9 cellular contexts compared by ENCODE assay signal in the genomic region with DNA sequence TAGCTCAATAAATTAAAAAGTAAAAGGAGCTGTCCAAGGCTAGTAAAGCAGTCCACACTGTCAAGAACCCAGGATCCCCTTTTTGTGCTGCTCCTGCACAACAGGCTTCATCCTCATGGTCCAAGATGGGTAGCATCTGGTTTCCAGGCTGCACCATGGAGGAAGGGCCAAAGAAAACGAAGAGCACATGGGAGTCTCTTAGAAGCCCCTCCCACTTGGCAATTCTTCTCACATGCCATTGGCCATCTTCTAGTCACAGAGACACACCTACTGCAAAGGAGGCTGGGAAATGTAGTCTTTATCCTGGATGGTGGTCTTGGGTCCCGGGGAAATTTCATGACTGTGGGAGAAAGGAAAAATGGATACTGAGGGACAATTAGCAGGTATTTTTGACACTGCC. TPM values are rescaled to one million over a fixed set of nuclear protein-coding genes. Genes with fewer than 3 reads are reported as not detected.
DNase-seq lines count a peak whose midpoint lies in the region; ATAC-seq, FAIRE-seq and TF ChIP-seq lines count a peak whose summit lies in the region.
"Had no signal": no experiment of that assay in that cellular context is flagged by ENCODE, and none has a peak within 500 bp of the region (broad histone marks: within the 10 kb centered on the region; RNA-seq: fewer than 3 reads in every experiment).

No MANE protein-coding gene starts in this region.

- H3K9ac ChIP-seq in adipocyte (ENCODE audit: low read length) (no peak overlapping the region), HepG2 (ENCODE audit: insufficient read depth, low read depth, low read length) (no peak overlapping the region)

- 6% methylated on average over 2 of the region's 2 CpGs for WGBS in HepG2 (ENCODE audit: low lambda C conversion rate)

- in situ Hi-C loops in HepG2 (cut with HindIII; ENCODE audit: extremely low pct_ligation_motif_present, low pct_unique_long_range_greater_than_20kb) = no loop called here

- TF ChIP-seq POLR2A in HepG2 (IDR thresholded peaks at IDR 0.05; ENCODE audit: insufficient read depth in 1 of 2, low read depth in 2 of 2, low read length in 2 of 2) = no peak

- H3K27me3 Mint-ChIP-seq in activated T-helper 2 cell treated with anti-CD3 and anti-CD28 coated beads, Interferon-gamma antibody, Interleukin-2, Interleukin-4, amounts not matched to agents 10 μg/mL and 5 μg/mL and 100 μg/mL, durations not matched to agents 14 hours and 24 hours and 36 hours (ENCODE audit: low read depth) = peaks cover 20% of the 10 kb centered on the region

- BruUV-seq in HepG2 (replicated peaks; lab: Mats Ljungman, UMichigan) = no TSS peak

- peaks cover 1% of the 10 kb centered on the region for H3K4me1 Mint-ChIP-seq in activated T-helper 2 cell treated with anti-CD3 and anti-CD28 coated beads, Interferon-gamma antibody, Interleukin-2, Interleukin-4, amounts not matched to agents 10 μg/mL and 5 μg/mL and 100 μg/mL, durations not matched to agents 14 hours and 24 hours and 36 hours (ENCODE audit: low read depth)

- no peaks in the 10 kb centered on the region for H3K36me3 Mint-ChIP-seq in activated T-helper 2 cell treated with anti-CD3 and anti-CD28 coated beads, Interferon-gamma antibody, Interleukin-2, Interleukin-4, amounts not matched to agents 10 μg/mL and 5 μg/mL and 100 μg/mL, durations not matched to agents 14 hours and 24 hours and 36 hours (ENCODE audit: low read depth)

- peak; percentile 68 for DNase-seq in adipocyte (ENCODE audit: low read depth)
- no peak for DNase-seq in HepG2 (ENCODE audit: low spot score)
- DNase-seq in medulla oblongata (ENCODE audit: extremely low spot score) = no peak
- DNase-seq in activated T-helper 2 cell treated with anti-CD3 and anti-CD28 coated beads, Interferon-gamma antibody, Interleukin-2, Interleukin-4, amounts not matched to agents 10 μg/mL and 5 μg/mL and 100 μg/mL, durations not matched to agents 14 hours and 24 hours and 36 hours (ENCODE audit: low spot score) = no peak

- H3K36me3 ChIP-seq in adipocyte (ENCODE audit: control insufficient read depth, insufficient read depth, low read length, severe bottlenecking) (no peaks in the 10 kb centered on the region), HepG2 (replicated peaks in 1 of 2; ENCODE audit: control insufficient read depth in 1 of 2, insufficient read depth in 2 of 2, low read length in 2 of 2) (no peaks in the 10 kb centered on the region)
- H3K36me3 ChIP-seq: gastroesophageal sphincter had no signal

- H3K9me3 ChIP-seq in adipocyte (ENCODE audit: control insufficient read depth, low read length) (no peaks in the 10 kb centered on the region), HepG2 (ENCODE audit: low read length) (no peaks in the 10 kb centered on the region)
- H3K9me3 ChIP-seq: gastroesophageal sphincter had no signal

- H3K79me2 ChIP-seq in HepG2 (ENCODE audit: insufficient read depth, low read length) = no peaks in the 10 kb centered on the region

- H2AFZ ChIP-seq in HepG2 (ENCODE audit: low read length) = no peak overlapping the region

- H3K9me3 Mint-ChIP-seq in activated T-helper 2 cell treated with anti-CD3 and anti-CD28 coated beads, Interferon-gamma antibody, Interleukin-2, Interleukin-4, amounts not matched to agents 10 μg/mL and 5 μg/mL and 100 μg/mL, durations not matched to agents 14 hours and 24 hours and 36 hours = no peaks in the 10 kb centered on the region

- TF ChIP-seq EP300 in Ishikawa (IDR thresholded peaks at IDR 0.05; ENCODE audit: borderline replicate concordance) (no peak), HepG2 (IDR thresholded peaks at IDR 0.05; ENCODE audit: low read depth in 2 of 2, low read length in 2 of 2) (no peak), HepG2 (CRISPR knock-in tag; IDR thresholded peaks at IDR 0.05; ENCODE audit: borderline replicate concordance) (no peak)

- CTCF ChIA-PET in HepG2 (lab: Yijun Ruan, JAX; ENCODE audit: low intra/inter-chr PET ratio, low total read pairs) = no interaction called here

- no peak overlapping the region for H3K27ac ChIP-seq in HepG2 (ENCODE audit: extremely low read length, insufficient read depth, low read length)
- H3K27ac ChIP-seq: gastroesophageal sphincter had no signal

- H4K20me1 ChIP-seq in HepG2 (ENCODE audit: insufficient read depth, low read length) = no peaks in the 10 kb centered on the region

- H3K27me3 ChIP-seq in adipocyte (replicated peaks; ENCODE audit: control insufficient read depth, insufficient read depth, low read length) = no peaks in the 10 kb centered on the region
- peaks cover 0 to 4% of the 10 kb centered on the region in 2 experiments; a peak in 1 of 5 replicates for H3K27me3 ChIP-seq in HepG2 (ENCODE audit: control insufficient read depth in 1 of 2, insufficient read depth in 2 of 2, low read length in 2 of 2)
- H3K27me3 ChIP-seq: gastroesophageal sphincter had no signal

- TF ChIP-seq RAD21 in Ishikawa (IDR thresholded peaks at IDR 0.05; ENCODE audit: low read depth) = no peak
- no peak for TF ChIP-seq RAD21 in HepG2 (CRISPR knock-in tag; IDR thresholded peaks at IDR 0.05)

- no peak for FAIRE-seq in HepG2 (lab: Jason Lieb, UNC)
- FAIRE-seq: GM18507 had no signal

- intact Hi-C loops in HepG2 (cut with micrococcal nuclease; ENCODE audit: unreplicated experiment) = no loop called here
- intact Hi-C loops in activated T-helper 2 cell treated with anti-CD3 and anti-CD28 coated beads, Interferon-gamma antibody, Interleukin-2, Interleukin-4, amounts not matched to agents 10 μg/mL and 5 μg/mL and 100 μg/mL, durations not matched to agents 14 hours and 24 hours and 36 hours (cut with micrococcal nuclease) = no loop called here

- H3K4me3 ChIP-seq in adipocyte (ENCODE audit: low read length) (no peak overlapping the region), HepG2 (replicated peaks in 1 of 3; ENCODE audit: insufficient read depth in 1 of 3, low read depth in 2 of 3, low read length in 3 of 3) (no peak overlapping the region)
- H3K4me3 ChIP-seq: gastroesophageal sphincter had no signal

- peak; percentile 62 for ATAC-seq in GM19328 (IDR thresholded peaks at IDR 0.05; ENCODE audit: unreplicated experiment)
- ATAC-seq in HepG2 = no peak
- no peak for ATAC-seq in GM21390 (IDR thresholded peaks at IDR 0.05; ENCODE audit: unreplicated experiment)
- ATAC-seq: gastroesophageal sphincter had no signal

- no peak overlapping the region for H3K4me3 Mint-ChIP-seq in activated T-helper 2 cell treated with anti-CD3 and anti-CD28 coated beads, Interferon-gamma antibody, Interleukin-2, Interleukin-4, amounts not matched to agents 10 μg/mL and 5 μg/mL and 100 μg/mL, durations not matched to agents 14 hours and 24 hours and 36 hours (ENCODE audit: low read depth)

- no peak overlapping the region for H3K27ac Mint-ChIP-seq in activated T-helper 2 cell treated with anti-CD3 and anti-CD28 coated beads, Interferon-gamma antibody, Interleukin-2, Interleukin-4, amounts not matched to agents 10 μg/mL and 5 μg/mL and 100 μg/mL, durations not matched to agents 14 hours and 24 hours and 36 hours

- no peak overlapping the region for H3K4me2 ChIP-seq in HepG2 (ENCODE audit: low read depth, low read length)

- H3K4me1 ChIP-seq in adipocyte (ENCODE audit: control insufficient read depth, insufficient read depth, low read length) = peaks cover 22% of the 10 kb centered on the region
- H3K4me1 ChIP-seq in HepG2 (ENCODE audit: insufficient read depth, low read length) = no peaks in the 10 kb centered on the region
- H3K4me1 ChIP-seq: gastroesophageal sphincter had no signal

- POLR2A ChIA-PET in HepG2 (lab: Yijun Ruan, JAX) = no interaction called here

- no peak for TF ChIP-seq CTCF in HepG2 (CRISPR knock-in tag; IDR thresholded peaks at IDR 0.05)

RNA-seq across cellular contexts. Expression of a gene that starts 37.8 kb away (rescaled TPM):
- total RNA-seq in HepG2 (2016; rRNA removed; fragmentation: Illumina TruSeq; extraction: Trizol) = not detected in 2 replicates
- not detected in 2 replicates for total RNA-seq in HepG2 (2016; cell fraction: cytosol; rRNA removed; fragmentation: Illumina TruSeq; extraction: Trizol; ENCODE audit: low read depth)
- total RNA-seq in HepG2 (2016; cell fraction: insoluble cytoplasmic fraction; rRNA removed; fragmentation: Illumina TruSeq; extraction: Trizol) = not detected in 2 replicates
- total RNA-seq in HepG2 (2016; cell fraction: membrane; rRNA removed; fragmentation: Illumina TruSeq; extraction: Trizol) = not detected in 2 replicates
- total RNA-seq in HepG2 (2016; cell fraction: nucleus; rRNA removed; fragmentation: Illumina TruSeq; extraction: Trizol) = not detected in 2 replicates
- 0.16 TPM in 1 of 2 replicates, not detected in the other for polyA plus RNA-seq in HepG2 (2011; rRNA removed)
- polyA plus RNA-seq in HepG2 (2011; cell fraction: cytosol; rRNA removed) = 0.05 and 0.07 TPM in 2 replicates
- polyA plus RNA-seq in HepG2 (2011; cell fraction: nucleus; rRNA removed) = 0.54 and 0.64 TPM in 2 replicates
- polyA plus RNA-seq in HepG2 (2012) = not detected in 2 replicates
- not detected in 2 replicates for polyA plus RNA-seq in HepG2 (2016; cell fraction: cytosol; fragmentation: Illumina TruSeq; extraction: Trizol; ENCODE audit: low read depth)
- polyA plus RNA-seq in HepG2 (2016; cell fraction: insoluble cytoplasmic fraction; fragmentation: Illumina TruSeq; extraction: Trizol; ENCODE audit: low read depth) = not detected in 2 replicates
- polyA plus RNA-seq in HepG2 (2016; cell fraction: membrane; fragmentation: Illumina TruSeq; extraction: Trizol; ENCODE audit: low read depth) = not detected in 2 replicates
- not detected in 2 replicates for polyA plus RNA-seq in HepG2 (2016; cell fraction: nucleus; fragmentation: Illumina TruSeq; extraction: Trizol; ENCODE audit: insufficient read depth, low read depth)
- 0.40 and 6.6 TPM in 2 replicates for polyA minus RNA-seq in HepG2 (2011; rRNA and poly(A)+ RNA removed; ENCODE audit: low replicate concordance)
- not detected in 2 replicates for polyA minus RNA-seq in HepG2 (2011; cell fraction: cytosol; rRNA and poly(A)+ RNA removed)
- not detected in 2 replicates for polyA minus RNA-seq in HepG2 (2011; cell fraction: nucleus; rRNA and poly(A)+ RNA removed)
- 23.4 and 32.7 TPM in 2 replicates for total RNA-seq in activated T-helper 2 cell treated with anti-CD3 and anti-CD28 coated beads, Interferon-gamma antibody, Interleukin-2, Interleukin-4, amounts not matched to agents 10 μg/mL and 5 μg/mL and 100 μg/mL, durations not matched to agents 14 hours and 24 hours and 36 hours

RNA-seq across cellular contexts. Expression of a gene that starts 44.7 kb away (rescaled TPM):
- 76.7 and 103 TPM in 2 replicates for total RNA-seq in HepG2 (2016; rRNA removed; fragmentation: Illumina TruSeq; extraction: Trizol)
- 20.2 and 31.5 TPM in 2 replicates for total RNA-seq in HepG2 (2016; cell fraction: cytosol; rRNA removed; fragmentation: Illumina TruSeq; extraction: Trizol; ENCODE audit: low read depth)
- total RNA-seq in HepG2 (2016; cell fraction: insoluble cytoplasmic fraction; rRNA removed; fragmentation: Illumina TruSeq; extraction: Trizol) = 74.2 and 108 TPM in 2 replicates
- total RNA-seq in HepG2 (2016; cell fraction: membrane; rRNA removed; fragmentation: Illumina TruSeq; extraction: Trizol) = 50.6 and 58.1 TPM in 2 replicates
- total RNA-seq in HepG2 (2016; cell fraction: nucleus; rRNA removed; fragmentation: Illumina TruSeq; extraction: Trizol) = 31.5 and 37.0 TPM in 2 replicates
- 43.6 and 47.3 TPM in 2 replicates for polyA plus RNA-seq in HepG2 (2011; rRNA removed)
- polyA plus RNA-seq in HepG2 (2011; cell fraction: cytosol; rRNA removed) = 31.6 and 41.1 TPM in 2 replicates
- 34.3 and 38.0 TPM in 2 replicates for polyA plus RNA-seq in HepG2 (2011; cell fraction: nucleus; rRNA removed)
- polyA plus RNA-seq in HepG2 (2012) = 21.2 and 32.0 TPM in 2 replicates
- polyA plus RNA-seq in HepG2 (2016; cell fraction: cytosol; fragmentation: Illumina TruSeq; extraction: Trizol; ENCODE audit: low read depth) = 37.1 and 37.2 TPM in 2 replicates
- 119 and 125 TPM in 2 replicates for polyA plus RNA-seq in HepG2 (2016; cell fraction: insoluble cytoplasmic fraction; fragmentation: Illumina TruSeq; extraction: Trizol; ENCODE audit: low read depth)
- polyA plus RNA-seq in HepG2 (2016; cell fraction: membrane; fragmentation: Illumina TruSeq; extraction: Trizol; ENCODE audit: low read depth) = 40.9 and 54.7 TPM in 2 replicates
- 51.5 and 57.1 TPM in 2 replicates for polyA plus RNA-seq in HepG2 (2016; cell fraction: nucleus; fragmentation: Illumina TruSeq; extraction: Trizol; ENCODE audit: insufficient read depth, low read depth)
- polyA minus RNA-seq in HepG2 (2011; rRNA and poly(A)+ RNA removed; ENCODE audit: low replicate concordance) = 48.6 and 163 TPM in 2 replicates
- polyA minus RNA-seq in HepG2 (2011; cell fraction: cytosol; rRNA and poly(A)+ RNA removed) = 10.0 and 12.1 TPM in 2 replicates
- polyA minus RNA-seq in HepG2 (2011; cell fraction: nucleus; rRNA and poly(A)+ RNA removed) = 26.5 and 29.2 TPM in 2 replicates
- total RNA-seq in activated T-helper 2 cell treated with anti-CD3 and anti-CD28 coated beads, Interferon-gamma antibody, Interleukin-2, Interleukin-4, amounts not matched to agents 10 μg/mL and 5 μg/mL and 100 μg/mL, durations not matched to agents 14 hours and 24 hours and 36 hours = 35.8 and 39.8 TPM in 2 replicates

Comparison
In these comparisons a context has a peak if more than half of its experiments do, and no peak if none do; other contexts are left out.
1. RNA of a gene that starts 37.8 kb away (total RNA-seq): 23.4 to 32.7 TPM in activated T-helper 2 cell treated with anti-CD3 and anti-CD28 coated beads, Interferon-gamma antibody, Interleukin-2, Interleukin-4, amounts not matched to agents 10 μg/mL and 5 μg/mL and 100 μg/mL, durations not matched to agents 14 hours and 24 hours and 36 hours; not detected in HepG2; every median in the first group is over 10 times any median in the second.